Comparison of ENCODE assay signal across 18 cellular contexts in the genomic region with DNA sequence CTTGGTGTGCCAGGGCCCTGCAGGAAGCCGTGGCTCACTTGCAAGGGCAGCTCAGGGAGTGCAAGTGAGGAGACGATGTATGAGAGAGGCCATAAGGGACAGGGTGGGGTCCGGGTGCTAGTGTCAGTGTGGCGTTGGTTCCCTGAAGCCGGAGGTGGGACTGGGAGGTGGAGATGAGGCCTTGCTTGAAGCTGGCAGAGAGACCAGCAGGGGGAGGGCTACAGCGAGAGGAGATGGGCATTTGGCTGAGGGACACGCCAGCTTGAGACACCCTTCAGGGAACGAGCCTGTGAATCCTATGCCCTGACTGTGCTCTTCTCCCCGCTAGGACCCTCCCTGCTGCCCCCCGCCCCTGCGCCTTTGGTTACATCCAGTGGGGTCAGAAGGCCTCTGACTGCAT.
A peak's percentile ranks its signal among the peaks of the same experiment; 100 is the strongest.
DNase-seq lines count a peak whose midpoint lies in the region; ATAC-seq, FAIRE-seq and TF ChIP-seq lines count a peak whose summit lies in the region.
"Had no signal": no experiment of that assay in that cellular context is flagged by ENCODE, and none has a peak within 500 bp of the region (broad histone marks: within the 10 kb centered on the region; RNA-seq: fewer than 3 reads in every experiment).

No MANE protein-coding gene starts in this region.

- H3K27ac ChIP-seq in A549: no peak overlapping the region
- H3K27ac ChIP-seq in GM23338 (ENCODE audit: low read depth): no peak overlapping the region
- no peak overlapping the region for H3K27ac ChIP-seq in kidney (ENCODE audit: low read depth in 2 of 2, low read length in 2 of 2)
- H3K27ac ChIP-seq: C4-2B, KMS-11 had no signal

- no peak overlapping the region for H3K27ac Mint-ChIP-seq in GM23338

- TF ChIP-seq CTCF in A549 (IDR thresholded peaks at IDR 0.05): no peak
- peak in 1 of 2 experiments; percentile 50; a peak in 2 of 4 replicates for TF ChIP-seq CTCF in GM23338 (conservative IDR thresholded peaks at IDR 0.05; ENCODE audit: low read depth in 2 of 2)
- no peak for TF ChIP-seq CTCF in kidney (IDR thresholded peaks at IDR 0.05; ENCODE audit: borderline replicate concordance, extremely low read depth, insufficient read depth)

- H3K9me2 ChIP-seq in GM23338 (ENCODE audit: insufficient read depth): no peaks in the 10 kb centered on the region

- TF ChIP-seq POLR2A in A549 (IDR thresholded peaks at IDR 0.05; ENCODE audit: low read length): no peak

- ATAC-seq in A549: peak; percentile 44 to 55; a peak in 3 of 6 replicates
- ATAC-seq in GM23338: peak; percentile 45
- ATAC-seq in HG03342 (IDR thresholded peaks at IDR 0.05; ENCODE audit: unreplicated experiment): no peak
- ATAC-seq in GM19455 (IDR thresholded peaks at IDR 0.05; ENCODE audit: unreplicated experiment): no peak

- no peak overlapping the region for H3K9ac ChIP-seq in kidney (ENCODE audit: low read length in 2 of 2)
- H3K9ac ChIP-seq: KMS-11 had no signal

- peaks cover 88% of the 10 kb centered on the region for H3K9me3 Mint-ChIP-seq in GM23338

- H3K4me2 ChIP-seq in A549 (no peak overlapping the region), GM23338 (no peak overlapping the region)
- H3K4me2 ChIP-seq: KMS-11 had no signal

- DNase-seq in A549 (ENCODE audit: low read depth in 1 of 2, low spot score in 1 of 2) (peak in 1 of 2 experiments; percentile 11), GM23338 (ENCODE audit: low spot score) (peak; percentile 38), SK-MEL-5 (ENCODE audit: low read depth, low spot score) (peak; percentile 8), kidney (peak; percentile 45), activated gamma-delta T cell treated with Interleukin-2 at 50 U/mL for 16 hours (no peak)
- DNase-seq: DMS153; MG63; NCI-H1105; NCI-H1694; NCI-H2107; NCI-H2227 treated with DMSO at 0.1 percent for 48 hours; NK-92 treated with Interleukin-12 subunit alpha and Interleukin-12 subunit beta, amount 100 ng/mL, for 24 hours; OCI-M1; SHP77 treated with DMSO at 0.1 percent for 48 hours had no signal

- POLR2A ChIA-PET in A549 (lab: Yijun Ruan, JAX): no interaction called here

- no peak for TF ChIP-seq EP300 in A549 (IDR thresholded peaks at IDR 0.05)

- no peak overlapping the region for H2AFZ ChIP-seq in GM23338

- no peak for FAIRE-seq in A549 (lab: Jason Lieb, UNC)
- FAIRE-seq in kidney (lab: Jason Lieb, UNC): no peak

- H3F3A ChIP-seq in GM23338 (replicated peaks; ENCODE audit: low read depth): no peaks in the 10 kb centered on the region

- H3K4me1 ChIP-seq in A549 (no peaks in the 10 kb centered on the region), GM23338 (ENCODE audit: insufficient read depth) (no peaks in the 10 kb centered on the region), kidney (ENCODE audit: control insufficient read depth in 1 of 2, insufficient read depth in 1 of 2, low read depth in 1 of 2, low read length in 2 of 2) (no peaks in the 10 kb centered on the region)

- TF ChIP-seq RAD21 in A549 (conservative IDR thresholded peaks at IDR 0.05 in 1 of 2, IDR thresholded peaks at IDR 0.05 in 1 of 2): no peak

- CTCF ChIA-PET in A549 (lab: Yijun Ruan, JAX): no interaction called here

- H3K4me1 Mint-ChIP-seq in GM23338: no peaks in the 10 kb centered on the region

- in situ Hi-C loops in SK-MEL-5 (cut with HindIII; ENCODE audit: low pct_unique_long_range_greater_than_20kb, low sequenced_read_pairs): no loop called here

- H3K4me3 Mint-ChIP-seq in GM23338: no peak overlapping the region

- intact Hi-C loops in kidney (cut with DNase I): no loop called here

- H3K36me3 ChIP-seq in GM23338 (ENCODE audit: insufficient read depth) (no peaks in the 10 kb centered on the region), kidney (ENCODE audit: control insufficient read depth in 1 of 2, insufficient read depth in 2 of 2, low read length in 2 of 2) (no peaks in the 10 kb centered on the region)
- H3K36me3 ChIP-seq: MG63 had no signal

- H3K36me3 Mint-ChIP-seq in GM23338 (ENCODE audit: low read depth): peaks cover 19% of the 10 kb centered on the region

- no peaks in the 10 kb centered on the region for H4K20me1 ChIP-seq in GM23338 (replicated peaks; ENCODE audit: insufficient read depth)

- no peaks in the 10 kb centered on the region for H3K27me3 ChIP-seq in GM23338 (ENCODE audit: insufficient read depth)
- H3K27me3 ChIP-seq: MG63 had no signal

- no peaks in the 10 kb centered on the region for H3K79me2 ChIP-seq in GM23338 (replicated peaks; ENCODE audit: insufficient read depth)

- H3K4me3 ChIP-seq in A549 (no peak overlapping the region), GM23338 (no peak overlapping the region), kidney (ENCODE audit: low read length in 2 of 2) (no peak overlapping the region)
- H3K4me3 ChIP-seq: MG63 had no signal

- H3K9me3 ChIP-seq in A549: no peaks in the 10 kb centered on the region
- no peaks in the 10 kb centered on the region for H3K9me3 ChIP-seq in kidney (ENCODE audit: control insufficient read depth in 1 of 2, low read length in 2 of 2)
- H3K9me3 ChIP-seq: MG63 had no signal

- peaks cover 11% of the 10 kb centered on the region for H3K27me3 Mint-ChIP-seq in GM23338 (ENCODE audit: insufficient read depth, low read depth, poor library complexity)

- WGBS in A549 (ENCODE audit: missing lambda C conversion rate): 6% methylated on average over 9 of the region's 11 CpGs

TF ChIP-seq in A549, 52 proteins besides CTCF, POLR2A, EP300 and RAD21:
- TF ChIP-seq ZNF302 (CRISPR knock-in tag; IDR thresholded peaks at IDR 0.05): no peak

TF ChIP-seq in GM23338, 12 proteins besides CTCF, POLR2A, EP300 and RAD21 (continues in another document):
- TF ChIP-seq, protein P1, sequence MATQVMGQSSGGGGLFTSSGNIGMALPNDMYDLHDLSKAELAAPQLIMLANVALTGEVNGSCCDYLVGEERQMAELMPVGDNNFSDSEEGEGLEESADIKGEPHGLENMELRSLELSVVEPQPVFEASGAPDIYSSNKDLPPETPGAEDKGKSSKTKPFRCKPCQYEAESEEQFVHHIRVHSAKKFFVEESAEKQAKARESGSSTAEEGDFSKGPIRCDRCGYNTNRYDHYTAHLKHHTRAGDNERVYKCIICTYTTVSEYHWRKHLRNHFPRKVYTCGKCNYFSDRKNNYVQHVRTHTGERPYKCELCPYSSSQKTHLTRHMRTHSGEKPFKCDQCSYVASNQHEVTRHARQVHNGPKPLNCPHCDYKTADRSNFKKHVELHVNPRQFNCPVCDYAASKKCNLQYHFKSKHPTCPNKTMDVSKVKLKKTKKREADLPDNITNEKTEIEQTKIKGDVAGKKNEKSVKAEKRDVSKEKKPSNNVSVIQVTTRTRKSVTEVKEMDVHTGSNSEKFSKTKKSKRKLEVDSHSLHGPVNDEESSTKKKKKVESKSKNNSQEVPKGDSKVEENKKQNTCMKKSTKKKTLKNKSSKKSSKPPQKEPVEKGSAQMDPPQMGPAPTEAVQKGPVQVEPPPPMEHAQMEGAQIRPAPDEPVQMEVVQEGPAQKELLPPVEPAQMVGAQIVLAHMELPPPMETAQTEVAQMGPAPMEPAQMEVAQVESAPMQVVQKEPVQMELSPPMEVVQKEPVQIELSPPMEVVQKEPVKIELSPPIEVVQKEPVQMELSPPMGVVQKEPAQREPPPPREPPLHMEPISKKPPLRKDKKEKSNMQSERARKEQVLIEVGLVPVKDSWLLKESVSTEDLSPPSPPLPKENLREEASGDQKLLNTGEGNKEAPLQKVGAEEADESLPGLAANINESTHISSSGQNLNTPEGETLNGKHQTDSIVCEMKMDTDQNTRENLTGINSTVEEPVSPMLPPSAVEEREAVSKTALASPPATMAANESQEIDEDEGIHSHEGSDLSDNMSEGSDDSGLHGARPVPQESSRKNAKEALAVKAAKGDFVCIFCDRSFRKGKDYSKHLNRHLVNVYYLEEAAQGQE (IDR thresholded peaks at IDR 0.05; ENCODE audit: unreplicated experiment): no peak
- TF ChIP-seq ZNF331 (CRISPR knock-in tag; IDR thresholded peaks at IDR 0.05; ENCODE audit: low read depth): no peak

Comparison
In these comparisons a context has a peak if more than half of its experiments do, and no peak if none do; other contexts are left out.
1. ATAC-seq: peak in A549 (2 of 2) and GM23338 (single experiment); none in HG03342 (single experiment) and GM19455 (single experiment).